8 cellular contexts compared by ENCODE assay signal in genomic region chr9:127396808-127397721, GRCh38. TPM values are rescaled to one million over a fixed set of nuclear protein-coding genes. Genes with fewer than 3 reads are reported as not detected.
DNase-seq lines count a peak whose midpoint lies in the region; ATAC-seq and TF ChIP-seq lines count a peak whose summit lies in the region.

Gene SLC2A8, plus strand, starts transcription at chr9:127397169. Its CDS starts 62 bp downstream, at chr9:127397231.

- H3K9me3 ChIP-seq in DND-41 (ENCODE audit: insufficient read depth, low read length, severe bottlenecking) (no peaks in the 10 kb centered on the region), RWPE2 (ENCODE audit: severe bottlenecking) (no peaks in the 10 kb centered on the region)

- H3K4me3 ChIP-seq in DND-41 (ENCODE audit: low read depth in 1 of 2, low read length in 2 of 2), result no peak within 1 kb of the TSS
- H3K4me3 ChIP-seq in RWPE2 (ENCODE audit: severe bottlenecking), result peak within 1 kb of the TSS; percentile 70

- H3K9ac ChIP-seq in DND-41 (ENCODE audit: low read depth, low read length), result no peak within 1 kb of the TSS

- peaks cover 67% of the 10 kb centered on the region for H4K20me1 ChIP-seq in DND-41 (ENCODE audit: insufficient read depth, low read length)

- H3K27ac ChIP-seq in DND-41 (ENCODE audit: low read length), result no peak within 1 kb of the TSS
- peak within 1 kb of the TSS; percentile 56 for H3K27ac ChIP-seq in RWPE2 (ENCODE audit: poor library complexity, severe bottlenecking)

- H3K4me1 ChIP-seq in DND-41 (ENCODE audit: insufficient read depth, low read length) (no peaks in the 10 kb centered on the region), RWPE2 (ENCODE audit: insufficient read depth, poor library complexity, severe bottlenecking) (no peaks in the 10 kb centered on the region)

- H3K4me2 ChIP-seq in DND-41 (ENCODE audit: insufficient read depth, low read length), result no peak within 1 kb of the TSS

- TF ChIP-seq CTCF in DND-41 (IDR thresholded peaks at IDR 0.05; ENCODE audit: borderline replicate concordance, extremely low read depth, low read length, poor library complexity, severe bottlenecking) (no peak), RWPE2 (IDR thresholded peaks at IDR 0.05; ENCODE audit: poor library complexity, severe bottlenecking) (no peak), nephron (IDR thresholded peaks at IDR 0.05; ENCODE audit: unreplicated experiment in 3 of 3) (no peak)

- peaks cover 11% of the 10 kb centered on the region for H3K4me1 Mint-ChIP-seq in nephron

- no peaks in the 10 kb centered on the region for H3K9me3 Mint-ChIP-seq in nephron

- peak within 1 kb of the TSS; percentile 85 to 91 (median 88) for H3K4me3 Mint-ChIP-seq in nephron

- ATAC-seq in DND-41 (ENCODE audit: insufficient read depth, low read depth), result 0 out of 3 replicates have a peak, but pooled peaks have one; percentile 29
- peak; percentile 92 for ATAC-seq in GM21825 (IDR thresholded peaks at IDR 0.05; ENCODE audit: unreplicated experiment)
- peak; percentile 93 for ATAC-seq in RWPE2 (ENCODE audit: low read depth)
- ATAC-seq in stimulated activated naive CD8-positive, alpha-beta T cell treated with anti-CD3 and anti-CD28 coated beads, Interleukin-15, Interleukin-2, amounts not matched to agents 100 U/mL and 50 U/mL, for 24 hours, result peak; percentile 95

- no peaks in the 10 kb centered on the region for H3K79me2 ChIP-seq in DND-41 (ENCODE audit: insufficient read depth, low read length)

- H3K27ac Mint-ChIP-seq in nephron, result peak within 1 kb of the TSS in 2 of 3 experiments; percentile 50 to 58

- no peaks in the 10 kb centered on the region for H3K36me3 ChIP-seq in DND-41 (ENCODE audit: insufficient read depth, low read length)
- H3K36me3 ChIP-seq in RWPE2 (ENCODE audit: low read depth), result no peaks in the 10 kb centered on the region; the same call in 1 of the 2 replicates

- H3K27me3 ChIP-seq in DND-41 (ENCODE audit: insufficient read depth, low read length, poor library complexity), result peaks cover 45% of the 10 kb centered on the region
- H3K27me3 ChIP-seq in RWPE2 (ENCODE audit: insufficient read depth, poor library complexity, severe bottlenecking), result no peaks in the 10 kb centered on the region

- no peaks in the 10 kb centered on the region for H3K27me3 Mint-ChIP-seq in nephron (ENCODE audit: low read depth)

- H3K36me3 Mint-ChIP-seq in nephron (ENCODE audit: low read depth), result peaks cover 4% of the 10 kb centered on the region

- no peak within 1 kb of the TSS for H2AFZ ChIP-seq in DND-41 (ENCODE audit: low read depth, low read length)

- no peak for DNase-seq in DND-41
- DNase-seq in LHCN-M2 (ENCODE audit: low read depth), result peak; percentile 99
- peak; percentile 99 for DNase-seq in RWPE2 (ENCODE audit: low spot score)
- peak; percentile 82 for DNase-seq in activated gamma-delta T cell treated with Interleukin-2 at 50 U/mL for 16 hours
- DNase-seq in fibroblast of the conjunctiva (ENCODE audit: low read depth), result peak; percentile 98
- DNase-seq in stimulated activated naive CD8-positive, alpha-beta T cell treated with anti-CD3 and anti-CD28 coated beads, Interleukin-15, Interleukin-2, amounts not matched to agents 100 U/mL and 50 U/mL, for 24 hours, result peak; percentile 85

RNA-seq across cellular contexts. Expression of gene SLC2A8, which starts in this region (rescaled TPM):
- total RNA-seq in LHCN-M2 (2014; rRNA removed), result 10.5 and 13.9 TPM in 2 replicates
- polyA plus RNA-seq in LHCN-M2 (2012), result 9.7 TPM

Comparison
In these comparisons a context has a peak if more than half of its experiments do, and no peak if none do; other contexts are left out.
1. ATAC-seq: peak in every context shown above with its lines; median percentile 95 in stimulated activated naive CD8-positive, alpha-beta T cell treated with anti-CD3 and anti-CD28 coated beads, Interleukin-15, Interleukin-2, amounts not matched to agents 100 U/mL and 50 U/mL, for 24 hours; 93 in RWPE2; 92 in GM21825; 29 in DND-41.